ENCODE assay signal across 32 cellular contexts in the genomic region with DNA sequence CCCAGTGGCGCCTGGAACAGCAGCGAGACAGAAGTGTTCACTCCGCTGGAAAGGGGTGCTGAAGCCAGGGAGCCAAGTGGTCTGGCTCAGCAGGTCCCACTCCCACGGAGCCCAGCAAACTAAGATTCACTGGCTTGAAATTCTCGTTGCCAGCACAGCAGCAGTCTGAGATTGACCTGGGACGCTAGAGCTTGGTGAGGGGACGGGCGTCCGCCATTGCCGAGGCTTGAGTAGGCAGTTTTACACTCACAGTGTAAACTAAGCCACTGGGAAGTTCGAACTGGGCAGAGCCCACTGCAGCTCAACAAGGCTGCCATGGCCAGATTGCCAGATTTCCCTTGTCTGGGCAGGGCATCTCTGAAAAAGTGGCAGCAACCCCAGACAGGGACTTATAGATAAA.
DNase-seq lines count a peak whose midpoint lies in the region; ATAC-seq, FAIRE-seq and TF ChIP-seq lines count a peak whose summit lies in the region.
"Had no signal": no experiment of that assay in that cellular context is flagged by ENCODE, and none has a peak within 500 bp of the region (broad histone marks: within the 10 kb centered on the region; RNA-seq: fewer than 3 reads in every experiment).

No MANE protein-coding gene starts in this region.

- TF ChIP-seq CTCF in heart left ventricle (IDR thresholded peaks at IDR 0.05) (no peak), osteocyte (IDR thresholded peaks at IDR 0.05) (no peak)

- H3K4me1 ChIP-seq in heart left ventricle (no peaks in the 10 kb centered on the region), small intestine (ENCODE audit: control insufficient read depth in 2 of 2, insufficient read depth in 1 of 2, low read depth in 1 of 2, low read length in 1 of 2) (no peaks in the 10 kb centered on the region)
- H3K4me1 ChIP-seq: A549; BE2C; BLaER1; BLaER1 treated with 17β-estradiol and CSF1 and Interleukin-3, amounts not matched to agents 10 nM and 100 nM; Caco-2 had no signal

- no peaks in the 10 kb centered on the region for H3K9me3 ChIP-seq in heart left ventricle
- H3K9me3 ChIP-seq in small intestine (ENCODE audit: control insufficient read depth, low read depth) = peaks cover 1% of the 10 kb centered on the region
- H3K9me3 ChIP-seq: A549, BE2C, Caco-2 had no signal

- H3K9me3 Mint-ChIP-seq in osteocyte (ENCODE audit: unreplicated experiment) = peaks cover 6% of the 10 kb centered on the region
- H3K9me3 Mint-ChIP-seq: CD4-positive, alpha-beta memory T cell; CD4-positive, alpha-beta T cell; CD8-positive, alpha-beta memory T cell; CD8-positive, alpha-beta T cell had no signal

- no peak overlapping the region for H3K4me3 Mint-ChIP-seq in osteocyte (ENCODE audit: unreplicated experiment)
- H3K4me3 Mint-ChIP-seq: B cell; CD14-positive monocyte; CD4-positive, alpha-beta T cell; CD4-positive, CD25-positive, alpha-beta regulatory T cell; CD8-positive, alpha-beta memory T cell; CD8-positive, alpha-beta T cell had no signal

- peaks cover 0 to 54% (median 27%) of the 10 kb centered on the region in 9 donors for H3K36me3 ChIP-seq in heart left ventricle
- H3K36me3 ChIP-seq in small intestine (ENCODE audit: control insufficient read depth in 2 of 2, insufficient read depth in 2 of 2, low read length in 2 of 2) = peaks cover 0 to 2% of the 10 kb centered on the region in 2 donors
- H3K36me3 ChIP-seq: BE2C had no signal

- H3K27me3 Mint-ChIP-seq in osteocyte (ENCODE audit: unreplicated experiment) = no peaks in the 10 kb centered on the region
- H3K27me3 Mint-ChIP-seq: B cell; CD4-positive, alpha-beta memory T cell; CD4-positive, alpha-beta T cell; CD4-positive, CD25-positive, alpha-beta regulatory T cell; CD8-positive, alpha-beta memory T cell had no signal

- DNase-seq in Right ventricle myocardium inferior (ENCODE audit: missing footprints) = peak; percentile 49
- DNase-seq in heart left ventricle = no peak
- peak; percentile 73 for DNase-seq in osteocyte (ENCODE audit: extremely low spot score, unreplicated experiment)
- no peak for DNase-seq in small intestine
- DNase-seq: 8988T; ACHN; AML-193; BE2C; C1 segment of cervical spinal cord; Caco-2; Calu3; CD4-positive, alpha-beta memory T cell; CD4-positive, alpha-beta T cell; CD4-positive, CD25-positive, alpha-beta regulatory T cell; CD8-positive, alpha-beta memory T cell; CD8-positive, alpha-beta T cell; COR-L47; DMS 273 treated with DMSO at 0.1 percent for 48 hours; DMS153; DMS53; DMS79; DMS79 treated with DMSO at 0.1 percent for 48 hours; DND-41; EL had no signal

- intact Hi-C loops in Right ventricle myocardium inferior (cut with DNase I) = no loop called here
- intact Hi-C loops in heart left ventricle (cut with DNase I) = no loop called here

- WGBS in heart left ventricle, 4 donors = 94 to 98% (median 98%) methylated on average over 11 of the region's 11 CpGs
- 93 to 97% (median 96%) methylated on average over 11 of the region's 11 CpGs for WGBS in small intestine, 3 donors

- no peaks in the 10 kb centered on the region for H3K4me1 Mint-ChIP-seq in osteocyte (ENCODE audit: unreplicated experiment)
- H3K4me1 Mint-ChIP-seq: B cell; CD14-positive monocyte; CD8-positive, alpha-beta memory T cell had no signal

- ATAC-seq in Right ventricle myocardium inferior = no peak
- ATAC-seq in heart left ventricle = no peak
- ATAC-seq: A549; CD8-positive, alpha-beta T cell had no signal

- H3K36me3 Mint-ChIP-seq in osteocyte (ENCODE audit: unreplicated experiment) = peaks cover 4% of the 10 kb centered on the region

- no peaks in the 10 kb centered on the region for H3K27me3 ChIP-seq in heart left ventricle
- H3K27me3 ChIP-seq in small intestine (ENCODE audit: control insufficient read depth in 2 of 2, insufficient read depth in 2 of 2, low read length in 2 of 2) = no peaks in the 10 kb centered on the region
- H3K27me3 ChIP-seq: BE2C; BLaER1; BLaER1 treated with 17β-estradiol and CSF1 and Interleukin-3, amounts not matched to agents 10 nM and 100 nM had no signal

- no peak overlapping the region for H3K4me3 ChIP-seq in heart left ventricle
- no peak overlapping the region for H3K4me3 ChIP-seq in small intestine (ENCODE audit: low read depth in 1 of 2, low read length in 2 of 2)
- H3K4me3 ChIP-seq: A549; BLaER1; BLaER1 treated with 17β-estradiol and CSF1 and Interleukin-3, amounts not matched to agents 10 nM and 100 nM had no signal

- no peak overlapping the region for H3K27ac Mint-ChIP-seq in osteocyte (ENCODE audit: unreplicated experiment)
- H3K27ac Mint-ChIP-seq: B cell; CD4-positive, alpha-beta T cell; CD4-positive, CD25-positive, alpha-beta regulatory T cell; CD8-positive, alpha-beta memory T cell; CD8-positive, alpha-beta T cell had no signal

- no peak for FAIRE-seq in small intestine (lab: Jason Lieb, UNC)
- FAIRE-seq: A204.1, A549 had no signal

- H3K27ac ChIP-seq in heart left ventricle (no peak overlapping the region), small intestine (ENCODE audit: low read depth in 1 of 2, low read length in 1 of 2) (no peak overlapping the region)
- H3K27ac ChIP-seq: 22Rv1; A549; BLaER1; BLaER1 treated with 17β-estradiol and CSF1 and Interleukin-3, amounts not matched to agents 10 nM and 100 nM; C4-2B had no signal

- no peak for TF ChIP-seq POLR2A in heart left ventricle (IDR thresholded peaks at IDR 0.05)

Comparison
In these comparisons a context has a peak if more than half of its experiments do, and no peak if none do; other contexts are left out.
1. DNase-seq: peak in Right ventricle myocardium inferior (single experiment) and osteocyte (single experiment); none in heart left ventricle (0 of 5) and small intestine (single experiment).